In the genomic region with DNA sequence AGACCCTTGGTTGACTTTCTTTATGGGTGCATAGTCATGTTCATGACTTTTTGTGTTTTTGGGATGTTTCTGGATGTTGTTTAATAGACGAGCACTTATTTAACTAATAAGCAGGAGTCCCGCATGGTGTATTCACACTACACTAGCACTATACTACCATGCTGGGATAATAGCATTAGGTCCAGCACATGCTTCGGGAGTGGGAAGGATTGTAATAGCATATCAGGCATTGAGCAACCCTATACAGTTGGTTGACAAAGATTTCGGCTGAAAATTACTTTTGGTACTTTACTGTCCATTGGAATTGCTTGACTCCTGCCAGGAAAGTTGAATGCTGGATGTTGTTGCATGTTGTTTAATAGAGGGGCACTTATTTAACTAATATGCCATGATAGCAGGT, we compare ENCODE assay signal across 25 cellular contexts. TPM values are rescaled to one million over a fixed set of nuclear protein-coding genes. Genes with fewer than 3 reads are reported as not detected.
A peak's percentile ranks its signal among the peaks of the same experiment; 100 is the strongest.
DNase-seq lines count a peak whose midpoint lies in the region; ATAC-seq, FAIRE-seq and TF ChIP-seq lines count a peak whose summit lies in the region.
"Had no signal": no experiment of that assay in that cellular context is flagged by ENCODE, and none has a peak within 500 bp of the region (broad histone marks: within the 10 kb centered on the region; RNA-seq: fewer than 3 reads in every experiment).

No MANE protein-coding gene starts in this region.

- TF ChIP-seq POLR2A in esophagus squamous epithelium (IDR thresholded peaks at IDR 0.05) (no peak), ovary (IDR thresholded peaks at IDR 0.05) (no peak)

- TF ChIP-seq EP300 in ovary (IDR thresholded peaks at IDR 0.05): no peak

- TF ChIP-seq CTCF in coronary artery (IDR thresholded peaks at IDR 0.05) (no peak), nephron progenitor cell (IDR thresholded peaks at IDR 0.05) (no peak), esophagus squamous epithelium (IDR thresholded peaks at IDR 0.05) (no peak), ovary (IDR thresholded peaks at IDR 0.05) (no peak)

- peak overlapping the region; percentile 87 to 97 (median 93) for H3K4me2 ChIP-seq in BLaER1 treated with 17β-estradiol and CSF1 and Interleukin-3, amounts not matched to agents 10 nM and 100 nM

- no peak overlapping the region for H3K27ac ChIP-seq in BLaER1 treated with 17β-estradiol and CSF1 and Interleukin-3, amounts not matched to agents 10 nM and 100 nM
- H3K27ac ChIP-seq in coronary artery (peak overlapping the region in 1 of 2 donors; percentile 87), esophagus squamous epithelium (no peak overlapping the region), ovary (no peak overlapping the region)
- H3K27ac ChIP-seq: brain microvascular endothelial cell, left lung, SJSA1, thyroid gland had no signal

- peaks cover 65 to 90% (median 80%) of the 10 kb centered on the region in 11 experiments; a peak in 21 of 22 replicates for H4K20me1 ChIP-seq in BLaER1 treated with 17β-estradiol and CSF1 and Interleukin-3, amounts not matched to agents 10 nM and 100 nM

- peaks cover 70 to 77% (median 72%) of the 10 kb centered on the region in 10 experiments for H3K4me1 ChIP-seq in BLaER1 treated with 17β-estradiol and CSF1 and Interleukin-3, amounts not matched to agents 10 nM and 100 nM
- H3K4me1 ChIP-seq in esophagus squamous epithelium: peaks cover 15 to 67% (median 16%) of the 10 kb centered on the region in 3 donors
- peaks cover 2% of the 10 kb centered on the region for H3K4me1 ChIP-seq in ovary (ENCODE audit: insufficient read depth)

- no peak overlapping the region for H3K27ac Mint-ChIP-seq in nephron progenitor cell
- H3K27ac Mint-ChIP-seq: activated B cell treated with CpG ODN at 0.5 μM for 24 hours; activated CD4-positive, alpha-beta memory T cell treated with anti-CD3 and anti-CD28 coated beads for 36 hours; activated naive CD4-positive, alpha-beta T cell treated with anti-CD3 and anti-CD28 coated beads, Interleukin-2, amount 50 U/mL, for 24 hours; B cell; stimulated activated naive B cell treated with anti-CD40 and anti-IgM and Interleukin-4, amounts not matched to agents 10 μg/mL and 1 μg/mL and 100 μg/mL, for 72 hours had no signal

- peak overlapping the region in 9 of 10 experiments; percentile 69 to 98 (median 91); a peak in 19 of 20 replicates for H3K4me3 ChIP-seq in BLaER1 treated with 17β-estradiol and CSF1 and Interleukin-3, amounts not matched to agents 10 nM and 100 nM
- H3K4me3 ChIP-seq in coronary artery: peak overlapping the region; percentile 15
- H3K4me3 ChIP-seq in esophagus squamous epithelium: no peak overlapping the region
- H3K4me3 ChIP-seq in ovary: no peak overlapping the region
- H3K4me3 ChIP-seq: mucosa of descending colon, SJSA1, thyroid gland had no signal

- peaks cover 0 to 10% (median 0%) of the 10 kb centered on the region in 11 experiments; a peak in 2 of 22 replicates for H3K36me3 ChIP-seq in BLaER1 treated with 17β-estradiol and CSF1 and Interleukin-3, amounts not matched to agents 10 nM and 100 nM
- H3K36me3 ChIP-seq in esophagus squamous epithelium (no peaks in the 10 kb centered on the region), ovary (no peaks in the 10 kb centered on the region)
- H3K36me3 ChIP-seq: brain microvascular endothelial cell, left lung, thyroid gland had no signal

- 86 to 91% methylated on average over 4 of the region's 4 CpGs for WGBS in esophagus squamous epithelium, 2 donors
- 88 to 92% (median 91%) methylated on average over 4 of the region's 4 CpGs for WGBS in ovary, 3 donors

- peak; percentile 36 for FAIRE-seq in HTR-8/SVneo (lab: Jason Lieb, UNC)

- intact Hi-C loops in esophagus squamous epithelium (cut with DNase I): no loop called here
- intact Hi-C loops in ovary (cut with DNase I): loop anchor here in 1 of 4 donors (10.0 kb wide), 1 partner anchor 193 kb away; no protein-coding TSS in a partner anchor

- no peaks in the 10 kb centered on the region for H3K9me3 ChIP-seq in BLaER1 treated with 17β-estradiol and CSF1 and Interleukin-3, amounts not matched to agents 10 nM and 100 nM (replicated peaks in 1 of 11)
- no peaks in the 10 kb centered on the region for H3K9me3 ChIP-seq in esophagus squamous epithelium
- no peaks in the 10 kb centered on the region for H3K9me3 ChIP-seq in ovary
- H3K9me3 ChIP-seq: left lung, mucosa of descending colon, SJSA1, thyroid gland had no signal

- ATAC-seq in GM21723 (IDR thresholded peaks at IDR 0.05; ENCODE audit: unreplicated experiment): no peak
- ATAC-seq: left lung; mucosa of descending colon; right cardiac atrium; stimulated activated naive B cell treated with anti-CD40 and anti-IgM and Interleukin-4, amounts not matched to agents 10 μg/mL and 1 μg/mL and 100 μg/mL, for 72 hours had no signal

- H3K4me3 Mint-ChIP-seq in nephron progenitor cell: peak overlapping the region; percentile 94
- H3K4me3 Mint-ChIP-seq: activated B cell treated with CpG ODN at 0.5 μM for 24 hours; activated CD4-positive, alpha-beta memory T cell treated with anti-CD3 and anti-CD28 coated beads for 36 hours; activated naive CD4-positive, alpha-beta T cell treated with anti-CD3 and anti-CD28 coated beads, Interleukin-2, amount 50 U/mL, for 24 hours; B cell; stimulated activated naive B cell treated with anti-CD40 and anti-IgM and Interleukin-4, amounts not matched to agents 10 μg/mL and 1 μg/mL and 100 μg/mL, for 72 hours had no signal

- H3K27me3 ChIP-seq in BLaER1 treated with 17β-estradiol and CSF1 and Interleukin-3, amounts not matched to agents 10 nM and 100 nM: peaks cover 0 to 16% (median 0%) of the 10 kb centered on the region in 11 experiments; a peak in 5 of 22 replicates
- peaks cover 0 to 28% (median 0%) of the 10 kb centered on the region in 4 donors for H3K27me3 ChIP-seq in esophagus squamous epithelium
- no peaks in the 10 kb centered on the region for H3K27me3 ChIP-seq in ovary
- H3K27me3 ChIP-seq: SJSA1, thyroid gland had no signal

- H3K27me3 Mint-ChIP-seq in nephron progenitor cell (ENCODE audit: low read depth, poor library complexity): peaks cover 16% of the 10 kb centered on the region

- DNase-seq in HTR-8/SVneo (ENCODE audit: insufficient read length, low spot score) (no peak), coronary artery (ENCODE audit: low spot score) (no peak), nephron progenitor cell (no peak), esophagus squamous epithelium (lab: John Stamatoyannopoulos, UW) (no peak), ovary (no peak)
- no peak for DNase-seq in activated T-cell treated with anti-CD3 and anti-CD28 coated beads, Interleukin-2, amount 50 U/mL, for 1 hour
- DNase-seq: activated B cell treated with CpG ODN at 0.5 μM for 24 hours; activated CD4-positive, alpha-beta memory T cell treated with anti-CD3 and anti-CD28 coated beads for 36 hours; brain microvascular endothelial cell; erythroblast; GOT3; left lung; mucosa of descending colon; NCI-H1417 treated with DMSO at 0.1 percent for 48 hours; NCI-H526; OCI-M1; right cardiac atrium; stimulated activated naive B cell treated with anti-CD40 and anti-IgM and Interleukin-4, amounts not matched to agents 10 μg/mL and 1 μg/mL and 100 μg/mL, for 72 hours; thyroid gland had no signal

- H3K36me3 Mint-ChIP-seq in nephron progenitor cell (ENCODE audit: low read depth): no peaks in the 10 kb centered on the region
- H3K36me3 Mint-ChIP-seq: activated CD4-positive, alpha-beta memory T cell treated with anti-CD3 and anti-CD28 coated beads for 36 hours; activated naive CD4-positive, alpha-beta T cell treated with anti-CD3 and anti-CD28 coated beads, Interleukin-2, amount 50 U/mL, for 24 hours had no signal

- no peaks in the 10 kb centered on the region for H3K9me3 Mint-ChIP-seq in nephron progenitor cell
- H3K9me3 Mint-ChIP-seq: activated B cell treated with CpG ODN at 0.5 μM for 24 hours; activated CD4-positive, alpha-beta memory T cell treated with anti-CD3 and anti-CD28 coated beads for 36 hours; activated naive CD4-positive, alpha-beta T cell treated with anti-CD3 and anti-CD28 coated beads, Interleukin-2, amount 50 U/mL, for 24 hours; stimulated activated naive B cell treated with anti-CD40 and anti-IgM and Interleukin-4, amounts not matched to agents 10 μg/mL and 1 μg/mL and 100 μg/mL, for 72 hours had no signal

- H3K4me1 Mint-ChIP-seq in nephron progenitor cell: peaks cover 50% of the 10 kb centered on the region

- H3K9ac ChIP-seq in BLaER1 treated with 17β-estradiol and CSF1 and Interleukin-3, amounts not matched to agents 10 nM and 100 nM: peak overlapping the region in 9 of 11 experiments; percentile 80 to 94 (median 89); a peak in 12 of 22 replicates

RNA-seq across cellular contexts. Expression of gene SH3RF3, which starts 2.8 kb away (rescaled TPM):
- total RNA-seq in esophagus squamous epithelium (1 to 10 TPM; 2.4 to 5.5 (median 2.9) TPM), ovary (10 to 100 TPM in 1 of 7 donors, 1 to 10 TPM in 6; 2.7 to 10.1 (median 5.2) TPM)
- polyA plus RNA-seq in ovary: 1 to 10 TPM; 3.6 to 4.0 TPM
- total RNA-seq: G401 had no signal

Comparison
In these comparisons a context has a peak if more than half of its experiments do, and no peak if none do; other contexts are left out.
1. H3K4me3 ChIP-seq: peak in BLaER1 treated with 17β-estradiol and CSF1 and Interleukin-3, amounts not matched to agents 10 nM and 100 nM (9 of 10) and coronary artery (single experiment); none in esophagus squamous epithelium (0 of 4) and ovary (single experiment).